Comparison of ENCODE assay signal across 8 cellular contexts in the genomic region with DNA sequence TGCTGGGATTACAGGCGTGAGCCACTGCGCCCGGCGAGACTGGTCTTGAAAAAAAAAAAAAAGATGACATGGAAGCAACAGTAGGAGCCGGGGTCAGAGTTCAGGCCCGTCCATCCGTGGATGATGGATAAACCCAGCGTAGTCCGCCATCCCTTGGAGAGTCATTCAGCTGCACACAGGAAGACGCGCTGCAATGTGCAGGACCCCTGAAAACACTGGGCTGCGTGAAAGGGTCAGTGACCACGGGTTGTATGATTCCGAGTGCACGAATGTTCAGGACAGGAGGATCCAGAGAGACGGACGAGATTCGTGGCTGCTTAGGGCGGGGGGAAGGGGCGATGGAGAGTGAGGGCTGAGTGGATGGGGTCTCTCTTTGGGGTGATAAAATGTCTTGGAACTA.
A peak's percentile ranks its signal among the peaks of the same experiment; 100 is the strongest.
DNase-seq lines count a peak whose midpoint lies in the region; ATAC-seq, FAIRE-seq and TF ChIP-seq lines count a peak whose summit lies in the region.
"Not testable (repeated sequence)": the region's sequence is repeated elsewhere in the genome, so short reads cannot be mapped to it uniquely, and the experiment has no call there.

No MANE protein-coding gene starts in this region.

- not testable (repeated sequence) for FAIRE-seq in kidney (lab: Jason Lieb, UNC)

- peaks cover 18% of the 10 kb centered on the region for H4K20me1 ChIP-seq in BLaER1
- peaks cover 13% of the 10 kb centered on the region for H4K20me1 ChIP-seq in GM23338 (replicated peaks; ENCODE audit: insufficient read depth)
- not testable (repeated sequence) for H4K20me1 ChIP-seq in osteoblast (ENCODE audit: insufficient read depth, low read length)

- not testable (repeated sequence) for H3K27ac ChIP-seq in BLaER1; GM23338 (ENCODE audit: low read depth); kidney (ENCODE audit: low read depth in 2 of 2, low read length in 2 of 2); osteoblast (ENCODE audit: low read depth, low read length)

- not testable (repeated sequence) for H3K4me3 ChIP-seq in BLaER1; GM23338; kidney (ENCODE audit: low read length in 2 of 2); osteoblast (ENCODE audit: insufficient read depth, low read length)

- TF ChIP-seq CTCF in GM23338 (conservative IDR thresholded peaks at IDR 0.05; ENCODE audit: low read depth in 2 of 2); chondrocyte (IDR thresholded peaks at IDR 0.05); kidney (IDR thresholded peaks at IDR 0.05; ENCODE audit: borderline replicate concordance, extremely low read depth, insufficient read depth); nephron (IDR thresholded peaks at IDR 0.05; ENCODE audit: unreplicated experiment in 3 of 3); osteoblast (IDR thresholded peaks at IDR 0.05; ENCODE audit: extremely low read depth, low read depth, low read length): not testable (repeated sequence)

- H3K9ac ChIP-seq in BLaER1; kidney (ENCODE audit: low read length in 2 of 2): not testable (repeated sequence)

- not testable (repeated sequence) for H3K9me3 Mint-ChIP-seq in GM23338; activated CD4-positive, alpha-beta T cell treated with anti-CD3 and anti-CD28 coated beads, Interleukin-2, amount 10 ng/mL, durations not matched to agents 24 days and 14 days; chondrocyte (ENCODE audit: low read depth); nephron

- H3K4me3 Mint-ChIP-seq in GM23338 (peak overlapping the region; percentile 18; the same call in 1 of the 3 replicates), nephron (peak overlapping the region in 2 of 3 experiments; percentile 47 to 48)
- H3K4me3 Mint-ChIP-seq in activated CD4-positive, alpha-beta T cell treated with anti-CD3 and anti-CD28 coated beads, Interleukin-2, amount 10 ng/mL, durations not matched to agents 24 days and 14 days; chondrocyte (ENCODE audit: unreplicated experiment): not testable (repeated sequence)

- H3K4me2 ChIP-seq in BLaER1: peak overlapping the region; percentile 41
- not testable (repeated sequence) for H3K4me2 ChIP-seq in GM23338; osteoblast (ENCODE audit: insufficient read depth, low read length)

- peaks cover 24% of the 10 kb centered on the region for H3K79me2 ChIP-seq in GM23338 (replicated peaks; ENCODE audit: insufficient read depth)
- H3K79me2 ChIP-seq in osteoblast (ENCODE audit: insufficient read depth, low read length): not testable (repeated sequence)

- H3K36me3 ChIP-seq in BLaER1; GM23338 (ENCODE audit: insufficient read depth); kidney (ENCODE audit: control insufficient read depth in 1 of 2, insufficient read depth in 2 of 2, low read length in 2 of 2); osteoblast (ENCODE audit: insufficient read depth, low read length): not testable (repeated sequence)

- intact Hi-C loops in activated CD4-positive, alpha-beta T cell treated with anti-CD3 and anti-CD28 coated beads, Interleukin-2, amount 10 ng/mL, durations not matched to agents 24 days and 14 days (cut with micrococcal nuclease): loop anchor here (10.0 kb wide), 1 partner anchor 432 kb away; the partner anchor contains the start of gene UQCRC2
- intact Hi-C loops in Right ventricle myocardium inferior (cut with DNase I): loop anchor here (10.0 kb wide), 1 partner anchor 218 kb away; no protein-coding TSS in a partner anchor
- intact Hi-C loops in kidney (cut with DNase I): not testable (repeated sequence)

- not testable (repeated sequence) for H3K27me3 ChIP-seq in BLaER1; GM23338 (ENCODE audit: insufficient read depth)
- H3K27me3 ChIP-seq in osteoblast (ENCODE audit: insufficient read depth, low read length): peaks cover 19% of the 10 kb centered on the region

- not testable (repeated sequence) for H3K9me2 ChIP-seq in GM23338 (ENCODE audit: insufficient read depth)

- peaks cover 19% of the 10 kb centered on the region for H3K36me3 Mint-ChIP-seq in GM23338 (ENCODE audit: low read depth)
- H3K36me3 Mint-ChIP-seq in activated CD4-positive, alpha-beta T cell treated with anti-CD3 and anti-CD28 coated beads, Interleukin-2, amount 10 ng/mL, durations not matched to agents 24 days and 14 days (ENCODE audit: low read depth): peaks cover 17% of the 10 kb centered on the region
- H3K36me3 Mint-ChIP-seq in chondrocyte (ENCODE audit: low read depth); nephron (ENCODE audit: low read depth): not testable (repeated sequence)

- H3K4me1 Mint-ChIP-seq in GM23338: peaks cover 32% of the 10 kb centered on the region
- H3K4me1 Mint-ChIP-seq in activated CD4-positive, alpha-beta T cell treated with anti-CD3 and anti-CD28 coated beads, Interleukin-2, amount 10 ng/mL, durations not matched to agents 24 days and 14 days: peaks cover 14% of the 10 kb centered on the region
- peaks cover 23% of the 10 kb centered on the region for H3K4me1 Mint-ChIP-seq in chondrocyte (ENCODE audit: low read depth)
- H3K4me1 Mint-ChIP-seq in nephron: peaks cover 29% of the 10 kb centered on the region

- H3K9me3 ChIP-seq in BLaER1; kidney (ENCODE audit: control insufficient read depth in 1 of 2, low read length in 2 of 2); osteoblast (ENCODE audit: low read depth, low read length): not testable (repeated sequence)

- H3K27me3 Mint-ChIP-seq in GM23338 (ENCODE audit: insufficient read depth, low read depth, poor library complexity): peaks cover 41% of the 10 kb centered on the region
- not testable (repeated sequence) for H3K27me3 Mint-ChIP-seq in activated CD4-positive, alpha-beta T cell treated with anti-CD3 and anti-CD28 coated beads, Interleukin-2, amount 10 ng/mL, durations not matched to agents 24 days and 14 days; chondrocyte (ENCODE audit: low read depth)
- H3K27me3 Mint-ChIP-seq in nephron (ENCODE audit: low read depth): peaks cover 11% of the 10 kb centered on the region

- ATAC-seq in GM23338, Right ventricle myocardium inferior: not testable (repeated sequence)

- not testable (repeated sequence) for H3K27ac Mint-ChIP-seq in GM23338; chondrocyte (ENCODE audit: unreplicated experiment)
- peak overlapping the region; percentile 54 for H3K27ac Mint-ChIP-seq in activated CD4-positive, alpha-beta T cell treated with anti-CD3 and anti-CD28 coated beads, Interleukin-2, amount 10 ng/mL, durations not matched to agents 24 days and 14 days
- peak overlapping the region in 2 of 3 experiments; percentile 22 to 43 for H3K27ac Mint-ChIP-seq in nephron

- peaks cover 56% of the 10 kb centered on the region for H3K4me1 ChIP-seq in BLaER1
- H3K4me1 ChIP-seq in GM23338 (ENCODE audit: insufficient read depth): peaks cover 39% of the 10 kb centered on the region
- not testable (repeated sequence) for H3K4me1 ChIP-seq in kidney (ENCODE audit: control insufficient read depth in 1 of 2, insufficient read depth in 1 of 2, low read depth in 1 of 2, low read length in 2 of 2); osteoblast (ENCODE audit: insufficient read depth, low read length)

- not testable (repeated sequence) for H2AFZ ChIP-seq in GM23338; osteoblast (ENCODE audit: low read length)

- H3F3A ChIP-seq in GM23338 (replicated peaks; ENCODE audit: low read depth): peaks cover 54% of the 10 kb centered on the region

- DNase-seq in GM23338 (ENCODE audit: low spot score); activated CD4-positive, alpha-beta T cell treated with anti-CD3 and anti-CD28 coated beads, Interleukin-2, amount 10 ng/mL, durations not matched to agents 24 days and 14 days: not testable (repeated sequence)
- DNase-seq in chondrocyte (ENCODE audit: low spot score) (peak; percentile 83), Right ventricle myocardium inferior (ENCODE audit: missing footprints) (peak; percentile 53), kidney (peak; percentile 69), osteoblast (ENCODE audit: insufficient read length, low spot score, missing footprints) (peak; percentile 44)
